2 cellular contexts compared by ENCODE assay signal in the genomic region with DNA sequence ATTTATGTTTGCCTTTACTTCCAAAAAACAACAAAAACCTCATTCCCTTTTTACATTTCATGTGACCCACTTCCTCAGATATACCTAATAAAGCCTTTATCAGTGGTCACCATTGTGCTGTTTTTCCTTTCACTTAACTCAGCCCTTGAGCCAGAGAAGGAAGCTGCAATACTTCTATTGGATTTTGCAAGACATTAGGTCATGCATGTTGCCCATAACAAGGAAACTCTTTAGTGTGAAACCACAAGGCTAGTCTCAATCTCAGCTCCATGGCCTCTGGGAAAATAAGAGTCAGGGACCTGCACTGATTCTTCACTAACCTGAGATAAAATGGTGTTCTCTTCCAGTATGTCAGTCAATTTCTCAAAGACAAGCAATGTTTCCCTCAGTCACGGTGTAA.
TF ChIP-seq lines count a peak whose summit lies in the region.

No MANE protein-coding gene starts in this region.

TF ChIP-seq in H1, 55 proteins besides CTCF, POLR2A, EP300 and RAD21:
- TF ChIP-seq TAF1 (IDR thresholded peaks at IDR 0.05; ENCODE audit: low read depth, low read length) (no peak), CREB1 (IDR thresholded peaks at IDR 0.05) (no peak)
TF ChIP-seq in H1: peak in this region for 0.

TF ChIP-seq in liver, 16 proteins besides CTCF, POLR2A, EP300 and RAD21:
- no peak for TF ChIP-seq EGR1 (IDR thresholded peaks at IDR 0.05; ENCODE audit: low read depth in 2 of 2)
- TF ChIP-seq, protein P1, sequence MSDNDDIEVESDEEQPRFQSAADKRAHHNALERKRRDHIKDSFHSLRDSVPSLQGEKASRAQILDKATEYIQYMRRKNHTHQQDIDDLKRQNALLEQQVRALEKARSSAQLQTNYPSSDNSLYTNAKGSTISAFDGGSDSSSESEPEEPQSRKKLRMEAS (IDR thresholded peaks at IDR 0.05) = peak; percentile 10
